Comparison of ENCODE assay signal across 21 cellular contexts in the genomic region with DNA sequence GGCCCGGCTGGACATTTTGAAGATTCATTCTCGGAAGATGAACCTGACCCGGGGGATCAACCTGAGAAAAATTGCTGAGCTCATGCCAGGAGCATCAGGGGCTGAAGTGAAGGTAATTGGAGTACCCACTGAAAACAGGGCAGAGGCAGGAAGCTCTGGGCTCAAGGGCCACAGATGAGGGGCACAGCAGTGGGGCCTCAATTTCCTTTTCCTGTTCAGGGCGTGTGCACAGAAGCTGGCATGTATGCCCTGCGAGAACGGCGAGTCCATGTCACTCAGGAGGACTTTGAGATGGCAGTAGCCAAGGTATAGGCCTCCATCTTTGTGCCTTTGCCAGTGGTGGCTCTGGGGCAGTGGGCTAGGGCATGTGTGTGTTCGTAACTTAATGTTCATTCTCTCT. TPM values are rescaled to one million over a fixed set of nuclear protein-coding genes. Genes with fewer than 3 reads are reported as not detected.
A peak's percentile ranks its signal among the peaks of the same experiment; 100 is the strongest.
DNase-seq lines count a peak whose midpoint lies in the region; ATAC-seq and TF ChIP-seq lines count a peak whose summit lies in the region.
"Had no signal": no experiment of that assay in that cellular context is flagged by ENCODE, and none has a peak within 500 bp of the region (broad histone marks: within the 10 kb centered on the region; RNA-seq: fewer than 3 reads in every experiment).

No MANE protein-coding gene starts in this region.

- peaks cover 66% of the 10 kb centered on the region for H3K4me1 Mint-ChIP-seq in activated naive CD4-positive, alpha-beta T cell treated with anti-CD3 and anti-CD28 coated beads, Interleukin-2, amount 50 U/mL, for 24 hours
- H3K4me1 Mint-ChIP-seq in activated T-helper 17 cell treated with anti-CD3 and anti-CD28 coated beads, Interleukin-2, amount 50 U/mL, for 72 hours, result peaks cover 26% of the 10 kb centered on the region

- H3K36me3 ChIP-seq in spleen, result peaks cover 7 to 80% (median 73%) of the 10 kb centered on the region in 6 donors

- TF ChIP-seq CTCF in spleen (IDR thresholded peaks at IDR 0.05 in 8 of 11, conservative IDR thresholded peaks at IDR 0.05 in 3 of 11), result no peak

- H3K27me3 ChIP-seq in spleen (replicated peaks in 1 of 7), result no peaks in the 10 kb centered on the region
- H3K27me3 ChIP-seq: body of pancreas, esophagus muscularis mucosa, upper lobe of left lung had no signal

- WGBS in spleen, 5 donors, result 26 to 39% (median 29%) methylated on average over 8 of the region's 8 CpGs

- no peak for DNase-seq in activated naive CD4-positive, alpha-beta T cell (lab: John Stamatoyannopoulos, UW)
- no peak for DNase-seq in spleen
- no peak for DNase-seq in posterior cingulate gyrus
- DNase-seq: activated CD4-positive, CD25-positive, alpha-beta regulatory T cell; activated T-cell treated with anti-CD3 and anti-CD28 coated beads, Interleukin-2, amount 50 U/mL, for 1 hour; body of pancreas; dermis blood vessel endothelial cell; DMS 273 treated with DMSO at 0.1 percent for 48 hours; head of caudate nucleus; NCI-H1105; NCI-H2171; stimulated activated CD4-positive, alpha-beta T cell treated with anti-CD3 and anti-CD28 coated beads, Interleukin-4, amount 100 ng/mL, for 4 hours; upper lobe of left lung had no signal

- ATAC-seq in activated T-helper 17 cell treated with anti-CD3 and anti-CD28 coated beads, Interleukin-2, amount 50 U/mL, for 72 hours (replicated peaks), result no peak
- no peak for ATAC-seq in HG02571 (IDR thresholded peaks at IDR 0.05; ENCODE audit: unreplicated experiment)
- ATAC-seq: body of pancreas had no signal

- H3K9me3 Mint-ChIP-seq in activated naive CD4-positive, alpha-beta T cell treated with anti-CD3 and anti-CD28 coated beads, Interleukin-2, amount 50 U/mL, for 24 hours, result no peaks in the 10 kb centered on the region
- H3K9me3 Mint-ChIP-seq in activated T-helper 17 cell treated with anti-CD3 and anti-CD28 coated beads, Interleukin-2, amount 50 U/mL, for 72 hours, result no peaks in the 10 kb centered on the region
- H3K9me3 Mint-ChIP-seq: mesothelial cell of epicardium had no signal

- H3K4me3 ChIP-seq in spleen, result no peak overlapping the region
- H3K4me3 ChIP-seq: body of pancreas, esophagus muscularis mucosa, upper lobe of left lung had no signal

- H3K9me3 ChIP-seq in spleen, result no peaks in the 10 kb centered on the region
- H3K9me3 ChIP-seq: body of pancreas, esophagus muscularis mucosa, upper lobe of left lung had no signal

- peak overlapping the region in 5 of 8 donors; percentile 20 to 72 (median 44) for H3K27ac ChIP-seq in spleen
- H3K27ac ChIP-seq: body of pancreas, esophagus muscularis mucosa had no signal

- H3K4me1 ChIP-seq in spleen, result peaks cover 22 to 89% (median 50%) of the 10 kb centered on the region in 6 donors

- peak overlapping the region; percentile 68 for H3K27ac Mint-ChIP-seq in activated naive CD4-positive, alpha-beta T cell treated with anti-CD3 and anti-CD28 coated beads, Interleukin-2, amount 50 U/mL, for 24 hours
- peak overlapping the region; percentile 80 for H3K27ac Mint-ChIP-seq in activated T-helper 17 cell treated with anti-CD3 and anti-CD28 coated beads, Interleukin-2, amount 50 U/mL, for 72 hours

- H3K27me3 Mint-ChIP-seq in activated naive CD4-positive, alpha-beta T cell treated with anti-CD3 and anti-CD28 coated beads, Interleukin-2, amount 50 U/mL, for 24 hours, result no peaks in the 10 kb centered on the region
- no peaks in the 10 kb centered on the region for H3K27me3 Mint-ChIP-seq in activated T-helper 17 cell treated with anti-CD3 and anti-CD28 coated beads, Interleukin-2, amount 50 U/mL, for 72 hours

- intact Hi-C loops in spleen (cut with DNase I; ENCODE audit: low total_unique reads) (no loop called here), posterior cingulate gyrus (cut with DNase I) (no loop called here)

- no peak for TF ChIP-seq POLR2A in spleen (IDR thresholded peaks at IDR 0.05)

- H3K4me3 Mint-ChIP-seq in activated naive CD4-positive, alpha-beta T cell treated with anti-CD3 and anti-CD28 coated beads, Interleukin-2, amount 50 U/mL, for 24 hours, result no peak overlapping the region
- no peak overlapping the region for H3K4me3 Mint-ChIP-seq in activated T-helper 17 cell treated with anti-CD3 and anti-CD28 coated beads, Interleukin-2, amount 50 U/mL, for 72 hours
- H3K4me3 Mint-ChIP-seq: mesothelial cell of epicardium had no signal

- H3K36me3 Mint-ChIP-seq in activated naive CD4-positive, alpha-beta T cell treated with anti-CD3 and anti-CD28 coated beads, Interleukin-2, amount 50 U/mL, for 24 hours, result peaks cover 32% of the 10 kb centered on the region
- H3K36me3 Mint-ChIP-seq in activated T-helper 17 cell treated with anti-CD3 and anti-CD28 coated beads, Interleukin-2, amount 50 U/mL, for 72 hours (ENCODE audit: low read depth), result peaks cover 100% of the 10 kb centered on the region

RNA-seq across cellular contexts. Expression of a gene that starts 4.0 kb away (rescaled TPM):
- 10 to 100 TPM; 36.3 to 74.1 TPM for total RNA-seq in activated T-helper 17 cell treated with anti-CD3 and anti-CD28 coated beads, Interleukin-2, amount 50 U/mL, for 72 hours
- 10 to 100 TPM; 26.1 to 45.7 (median 37.7) TPM for total RNA-seq in spleen
- polyA plus RNA-seq in spleen, result 10 to 100 TPM; 13.5 to 22.9 (median 16.3) TPM

RNA-seq across cellular contexts. Expression of a gene that starts 4.3 kb away (rescaled TPM):
- 100 to 1,000 TPM; 102 to 172 TPM for total RNA-seq in activated T-helper 17 cell treated with anti-CD3 and anti-CD28 coated beads, Interleukin-2, amount 50 U/mL, for 72 hours
- total RNA-seq in spleen, result 100 to 1,000 TPM in 2 of 7 donors, 10 to 100 TPM in 5; 74.5 to 102 (median 97.2) TPM
- 100 to 1,000 TPM; 135 to 175 (median 147) TPM for polyA plus RNA-seq in spleen

RNA-seq across cellular contexts. Expression of a gene that starts 11.0 kb away (rescaled TPM):
- 100 to 1,000 TPM in 1 of 2 donors, 10 to 100 TPM in 1; 82.7 to 112 TPM for total RNA-seq in activated T-helper 17 cell treated with anti-CD3 and anti-CD28 coated beads, Interleukin-2, amount 50 U/mL, for 72 hours
- 100 to 1,000 TPM in 3 of 7 donors, 10 to 100 TPM in 4; 76.5 to 154 (median 95.7) TPM for total RNA-seq in spleen
- polyA plus RNA-seq in spleen, result 10 to 100 TPM; 47.3 to 84.8 (median 57.9) TPM

RNA-seq across cellular contexts. Expression of a gene that starts 42.0 kb away (rescaled TPM):
- total RNA-seq in activated T-helper 17 cell treated with anti-CD3 and anti-CD28 coated beads, Interleukin-2, amount 50 U/mL, for 72 hours, result 1 to 10 TPM; 2.3 to 3.5 TPM
- total RNA-seq in spleen, result not detected
- polyA plus RNA-seq in spleen, result not detected
- total RNA-seq: body of pancreas, dermis blood vessel endothelial cell, esophagus muscularis mucosa, mesothelial cell of epicardium, osteoblast, RPMI7951, upper lobe of left lung had no signal
- polyA plus RNA-seq: keratinocyte had no signal

RNA-seq across cellular contexts. Expression of a gene that starts 50.2 kb away (rescaled TPM):
- total RNA-seq in activated T-helper 17 cell treated with anti-CD3 and anti-CD28 coated beads, Interleukin-2, amount 50 U/mL, for 72 hours, result not detected
- total RNA-seq in spleen, result not detected
- not detected for polyA plus RNA-seq in spleen
- total RNA-seq: body of pancreas, dermis blood vessel endothelial cell, esophagus muscularis mucosa, mesothelial cell of epicardium, osteoblast, RPMI7951, upper lobe of left lung had no signal
- polyA plus RNA-seq: keratinocyte had no signal
